In the genomic region with DNA sequence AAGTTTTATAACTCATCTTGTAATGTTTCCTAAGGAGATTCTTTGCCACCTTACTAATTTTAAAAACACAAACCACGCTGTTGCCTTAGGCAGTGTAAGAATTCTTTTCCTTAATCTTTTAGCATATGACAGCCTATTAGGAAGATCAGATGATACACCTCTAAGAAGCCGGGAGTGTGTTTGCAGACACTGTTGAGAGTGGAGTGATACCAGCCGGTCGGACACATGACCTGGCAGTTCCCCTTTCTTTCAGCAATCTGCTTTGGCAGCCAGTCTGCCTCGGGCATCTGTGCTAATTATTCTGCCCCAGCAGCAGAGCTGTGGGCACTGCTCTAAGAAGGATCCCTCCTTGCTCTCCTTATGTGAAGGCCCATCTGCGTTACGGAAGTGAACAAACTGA, we compare ENCODE assay signal across 10 cellular contexts. TPM values are rescaled to one million over a fixed set of nuclear protein-coding genes. Genes with fewer than 3 reads are reported as not detected.
DNase-seq lines count a peak whose midpoint lies in the region; ATAC-seq and TF ChIP-seq lines count a peak whose summit lies in the region.
"Had no signal": no experiment of that assay in that cellular context is flagged by ENCODE, and none has a peak within 500 bp of the region (broad histone marks: within the 10 kb centered on the region; RNA-seq: fewer than 3 reads in every experiment).

No MANE protein-coding gene starts in this region.

- H3K27me3 ChIP-seq in adrenal gland, result no peaks in the 10 kb centered on the region
- H3K27me3 ChIP-seq: brain microvascular endothelial cell had no signal

- DNase-seq in AG08395 (ENCODE audit: low spot score) (peak; percentile 23), NCI-H1105 treated with DMSO at 0.1 percent for 48 hours (lab: John Stamatoyannopoulos, UW) (peak; percentile 77), adrenal gland (peak in 4 of 7 donors; percentile 4 to 80 (median 20)), inferior parietal cortex (ENCODE audit: extremely low spot score) (peak; percentile 9), NK-92 (lab: John Stamatoyannopoulos, UW; ENCODE audit: unreplicated experiment) (no peak)
- no peak for DNase-seq in activated CD4-positive, alpha-beta T cell treated with anti-CD3 and anti-CD28 coated beads, Interleukin-2, amount 50 U/mL, for 1 hour
- DNase-seq: brain microvascular endothelial cell had no signal

- ATAC-seq in HG03460 (IDR thresholded peaks at IDR 0.05; ENCODE audit: unreplicated experiment) (no peak), GM19324 (IDR thresholded peaks at IDR 0.05; ENCODE audit: low FRiP score, unreplicated experiment) (no peak)

- no peak for TF ChIP-seq POLR2A in adrenal gland (IDR thresholded peaks at IDR 0.05)

- intact Hi-C loops in adrenal gland (cut with DNase I), result no loop called here

- WGBS in adrenal gland, 4 donors, result 63 to 69% (median 65%) methylated on average over 7 of the region's 7 CpGs

- no peaks in the 10 kb centered on the region for H3K36me3 ChIP-seq in adrenal gland (replicated peaks in 1 of 2)
- H3K36me3 ChIP-seq: brain microvascular endothelial cell had no signal

- no peaks in the 10 kb centered on the region for H3K4me1 ChIP-seq in adrenal gland (replicated peaks in 1 of 2)

- no peak overlapping the region for H3K4me3 ChIP-seq in adrenal gland

- no peak overlapping the region for H3K27ac ChIP-seq in adrenal gland
- H3K27ac ChIP-seq: brain microvascular endothelial cell, C4-2B had no signal

- TF ChIP-seq CTCF in adrenal gland (IDR thresholded peaks at IDR 0.05), result no peak

- no peaks in the 10 kb centered on the region for H3K9me3 ChIP-seq in adrenal gland (replicated peaks in 1 of 3)

RNA-seq across cellular contexts. Expression of a gene that starts 50.9 kb away (rescaled TPM):
- 1 to 10 TPM in 5 of 8 donors, under 1 TPM in 3; 0.26 to 8.1 (median 2.4) TPM for total RNA-seq in adrenal gland
- polyA plus RNA-seq in adrenal gland, result 1 to 10 TPM; 1.7 to 8.5 (median 6.0) TPM

Comparison
In these comparisons a context has a peak if more than half of its experiments do, and no peak if none do; other contexts are left out.
1. DNase-seq: peak in AG08395 (single experiment), NCI-H1105 treated with DMSO at 0.1 percent for 48 hours (single experiment), adrenal gland (4 of 7) and inferior parietal cortex (single experiment); none in NK-92 (single experiment) and activated CD4-positive, alpha-beta T cell treated with anti-CD3 and anti-CD28 coated beads, Interleukin-2, amount 50 U/mL, for 1 hour (single experiment).